16 cellular contexts compared by ENCODE assay signal in genomic region chr1:54859687-54860391, GRCh38. TPM values are rescaled to one million over a fixed set of nuclear protein-coding genes. Genes with fewer than 3 reads are reported as not detected.
A peak's percentile ranks its signal among the peaks of the same experiment; 100 is the strongest.
DNase-seq lines count a peak whose midpoint lies in the region; ATAC-seq and TF ChIP-seq lines count a peak whose summit lies in the region.
"Had no signal": no experiment of that assay in that cellular context is flagged by ENCODE, and none has a peak within 500 bp of the region (broad histone marks: within the 10 kb centered on the region; RNA-seq: fewer than 3 reads in every experiment).

No MANE protein-coding gene starts in this region.

- H3K36me3 ChIP-seq in RWPE2 (ENCODE audit: low read depth) (peaks cover 95% of the 10 kb centered on the region), psoas muscle (ENCODE audit: insufficient read depth in 1 of 2, low read depth in 1 of 2) (peaks cover 0 to 32% of the 10 kb centered on the region in 2 donors)

- H3K4me1 Mint-ChIP-seq in T-helper 1 cell treated with Interleukin-12 subunit alpha and Interleukin-12 subunit beta and Interleukin-4 antibody, amounts not matched to agents 30 μg/mL and 1 μg/mL, for 36 hours (ENCODE audit: low read depth): peaks cover 17% of the 10 kb centered on the region
- H3K4me1 Mint-ChIP-seq in endothelial cell (ENCODE audit: unreplicated experiment): peaks cover 11% of the 10 kb centered on the region

- intact Hi-C loops in psoas muscle (cut with DNase I) (no loop called here), Right ventricle myocardium superior (cut with DNase I) (no loop called here)

- H3K4me1 ChIP-seq in RWPE2 (ENCODE audit: insufficient read depth, poor library complexity, severe bottlenecking) (peaks cover 37% of the 10 kb centered on the region), psoas muscle (peaks cover 32% of the 10 kb centered on the region)

- peak overlapping the region; percentile 86 for H3K27ac ChIP-seq in RWPE2 (ENCODE audit: poor library complexity, severe bottlenecking)
- peak overlapping the region; percentile 36 for H3K27ac ChIP-seq in psoas muscle

- H3K4me3 ChIP-seq in RWPE2 (ENCODE audit: severe bottlenecking) (no peak overlapping the region), psoas muscle (no peak overlapping the region)
- H3K4me3 ChIP-seq: A549 had no signal

- H3K9me3 ChIP-seq in RWPE2 (ENCODE audit: severe bottlenecking): no peaks in the 10 kb centered on the region
- no peaks in the 10 kb centered on the region for H3K9me3 ChIP-seq in psoas muscle
- H3K9me3 ChIP-seq: A549, SK-N-SH had no signal

- DNase-seq in T-helper 1 cell: no peak
- DNase-seq in RWPE2 (ENCODE audit: low spot score): no peak
- DNase-seq in endothelial cell (ENCODE audit: low spot score): no peak
- no peak for DNase-seq in psoas muscle
- no peak for DNase-seq in NCI-H1694 treated with DMSO at 0.1 percent for 48 hours (lab: John Stamatoyannopoulos, UW)
- DNase-seq in NCI-H146 (lab: John Stamatoyannopoulos, UW): no peak
- no peak for DNase-seq in Right ventricle myocardium superior
- DNase-seq: activated CD8-positive, alpha-beta T cell treated with anti-CD3 and anti-CD28 coated beads for 36 hours; activated naive CD4-positive, alpha-beta T cell treated with Interleukin-2 at 50 U/mL for 16 hours; hippocampal formation; left ventricle myocardium superior; NCI-H2081; SK-N-SH; small intestine had no signal

- 94 to 98% (median 98%) methylated on average over 5 of the region's 5 CpGs for WGBS in psoas muscle, 3 donors

- H3K9me3 Mint-ChIP-seq in T-helper 1 cell treated with Interleukin-12 subunit alpha and Interleukin-12 subunit beta and Interleukin-4 antibody, amounts not matched to agents 30 μg/mL and 1 μg/mL, for 36 hours: no peaks in the 10 kb centered on the region
- no peaks in the 10 kb centered on the region for H3K9me3 Mint-ChIP-seq in endothelial cell (ENCODE audit: unreplicated experiment)
- H3K9me3 Mint-ChIP-seq: activated CD8-positive, alpha-beta T cell treated with anti-CD3 and anti-CD28 coated beads for 36 hours had no signal

- peaks cover 44% of the 10 kb centered on the region for H3K36me3 Mint-ChIP-seq in T-helper 1 cell treated with Interleukin-12 subunit alpha and Interleukin-12 subunit beta and Interleukin-4 antibody, amounts not matched to agents 30 μg/mL and 1 μg/mL, for 36 hours (ENCODE audit: low read depth)
- peaks cover 67% of the 10 kb centered on the region for H3K36me3 Mint-ChIP-seq in endothelial cell (ENCODE audit: low read depth, unreplicated experiment)

- ATAC-seq in RWPE2 (ENCODE audit: low read depth) (no peak), psoas muscle (no peak), Right ventricle myocardium superior (ENCODE audit: poor library complexity) (no peak)
- ATAC-seq: A549; activated CD8-positive, alpha-beta T cell treated with anti-CD3 and anti-CD28 coated beads for 36 hours; left ventricle myocardium superior had no signal

- no peaks in the 10 kb centered on the region for H3K27me3 ChIP-seq in RWPE2 (ENCODE audit: insufficient read depth, poor library complexity, severe bottlenecking)
- no peaks in the 10 kb centered on the region for H3K27me3 ChIP-seq in psoas muscle (ENCODE audit: insufficient read depth in 3 of 3, low read length in 2 of 3)

- H3K27me3 Mint-ChIP-seq in T-helper 1 cell treated with Interleukin-12 subunit alpha and Interleukin-12 subunit beta and Interleukin-4 antibody, amounts not matched to agents 30 μg/mL and 1 μg/mL, for 36 hours (ENCODE audit: low read depth): no peaks in the 10 kb centered on the region
- H3K27me3 Mint-ChIP-seq in endothelial cell (ENCODE audit: unreplicated experiment): peaks cover 7% of the 10 kb centered on the region
- H3K27me3 Mint-ChIP-seq: activated CD8-positive, alpha-beta T cell treated with anti-CD3 and anti-CD28 coated beads for 36 hours had no signal

- peak overlapping the region; percentile 38 for H3K27ac Mint-ChIP-seq in T-helper 1 cell treated with Interleukin-12 subunit alpha and Interleukin-12 subunit beta and Interleukin-4 antibody, amounts not matched to agents 30 μg/mL and 1 μg/mL, for 36 hours
- peak overlapping the region; percentile 39 for H3K27ac Mint-ChIP-seq in endothelial cell (ENCODE audit: unreplicated experiment)
- H3K27ac Mint-ChIP-seq: activated CD8-positive, alpha-beta T cell treated with anti-CD3 and anti-CD28 coated beads for 36 hours had no signal

- no peak overlapping the region for H3K4me3 Mint-ChIP-seq in T-helper 1 cell treated with Interleukin-12 subunit alpha and Interleukin-12 subunit beta and Interleukin-4 antibody, amounts not matched to agents 30 μg/mL and 1 μg/mL, for 36 hours
- H3K4me3 Mint-ChIP-seq in endothelial cell (ENCODE audit: unreplicated experiment): peak overlapping the region; percentile 68
- H3K4me3 Mint-ChIP-seq: activated CD8-positive, alpha-beta T cell treated with anti-CD3 and anti-CD28 coated beads for 36 hours had no signal

- TF ChIP-seq CTCF in RWPE2 (IDR thresholded peaks at IDR 0.05; ENCODE audit: poor library complexity, severe bottlenecking) (no peak), endothelial cell (IDR thresholded peaks at IDR 0.05; ENCODE audit: unreplicated experiment) (no peak), psoas muscle (IDR thresholded peaks at IDR 0.05) (no peak)

RNA-seq across cellular contexts. Expression of gene DHCR24, which starts 27.2 kb away (rescaled TPM):
- 181 TPM for total RNA-seq in endothelial cell (ENCODE audit: unreplicated experiment)
- 100 to 1,000 TPM in 3 of 4 donors, 10 to 100 TPM in 1; 64.4 to 215 (median 129) TPM for total RNA-seq in psoas muscle
- polyA plus RNA-seq in psoas muscle: 100 to 1,000 TPM in 1 of 3 donors, 10 to 100 TPM in 1, 1 to 10 TPM in 1; 8.8 to 164 (median 70.7) TPM
- total RNA-seq in Right ventricle myocardium superior: 9.4 TPM

RNA-seq across cellular contexts. Expression of gene TTC22, which starts 58.7 kb away (rescaled TPM):
- total RNA-seq in endothelial cell (ENCODE audit: unreplicated experiment) (not detected), psoas muscle (under 1 TPM in 2 of 4 donors, not detected in 2; 0.13 TPM), Right ventricle myocardium superior (not detected)
- polyA plus RNA-seq in psoas muscle: under 1 TPM; 0.03 TPM
- polyA plus RNA-seq: A549, SK-N-SH had no signal
